ENCODE assay signal across 1 cellular context in genomic region chr12:3141339-3142321, GRCh38.
TF ChIP-seq lines count a peak whose summit lies in the region.

No MANE protein-coding gene starts in this region.

TF ChIP-seq in WTC11, 78 proteins besides CTCF, POLR2A, EP300 and RAD21 (continued from another document):
- TF ChIP-seq FOXP4 (CRISPR knock-in tag; IDR thresholded peaks at IDR 0.05) (no peak), MLX (CRISPR knock-in tag; IDR thresholded peaks at IDR 0.05) (no peak), CBFB (CRISPR knock-in tag; IDR thresholded peaks at IDR 0.05; ENCODE audit: low read depth) (no peak), CREB1 (CRISPR knock-in tag; IDR thresholded peaks at IDR 0.05) (no peak), ESRRA (CRISPR knock-in tag; IDR thresholded peaks at IDR 0.05; ENCODE audit: borderline replicate concordance) (no peak), E2F5 (CRISPR knock-in tag; IDR thresholded peaks at IDR 0.05) (no peak), SOX15 (CRISPR knock-in tag; IDR thresholded peaks at IDR 0.05) (no peak), MAX (CRISPR knock-in tag; IDR thresholded peaks at IDR 0.05) (no peak)
